ENCODE assay signal across 31 cellular contexts in genomic region chr4:2327579-2327978, GRCh38.
DNase-seq lines count a peak whose midpoint lies in the region; ATAC-seq, FAIRE-seq and TF ChIP-seq lines count a peak whose summit lies in the region.
"Had no signal": no experiment of that assay in that cellular context is flagged by ENCODE, and none has a peak within 500 bp of the region (broad histone marks: within the 10 kb centered on the region; RNA-seq: fewer than 3 reads in every experiment).

No MANE protein-coding gene starts in this region.

- no peak for TF ChIP-seq CTCF in K562 (IDR thresholded peaks at IDR 0.05 in 2 of 3, conservative IDR thresholded peaks at IDR 0.05 in 1 of 3; ENCODE audit: insufficient read depth in 2 of 3, low read depth in 1 of 3, low read length in 3 of 3)

- TF ChIP-seq EP300 in K562 (IDR thresholded peaks at IDR 0.05; ENCODE audit: low read length) = no peak

- H3K9me1 ChIP-seq in K562 (ENCODE audit: control insufficient read depth, insufficient read depth, low read length) = no peaks in the 10 kb centered on the region

- H3K36me3 ChIP-seq in K562 (ENCODE audit: control insufficient read depth, insufficient read depth, low read length) = peaks cover 10% of the 10 kb centered on the region; the same call in 1 of the 3 replicates
- H3K36me3 ChIP-seq: BE2C, BLaER1 had no signal

- H3K9ac ChIP-seq in K562 (ENCODE audit: insufficient read depth in 1 of 2, low read depth in 2 of 2, low read length in 2 of 2) = no peak overlapping the region
- H3K9ac ChIP-seq: BLaER1; BLaER1 treated with 17β-estradiol and CSF1 and Interleukin-3, amounts not matched to agents 10 nM and 100 nM had no signal

- POLR2A ChIA-PET in K562 (lab: Yijun Ruan, JAX) = no interaction called here

- H3K4me3 ChIP-seq in K562 = no peak overlapping the region
- H3K4me3 ChIP-seq: A549; BLaER1; BLaER1 treated with 17β-estradiol and CSF1 and Interleukin-3, amounts not matched to agents 10 nM and 100 nM had no signal

- FAIRE-seq in K562 (lab: Jason Lieb, UNC) (no peak), islet of Langerhans (lab: Jason Lieb, UNC) (peak; percentile 17), GM19239 (lab: Jason Lieb, UNC) (no peak)
- FAIRE-seq: A204.1, A549, D721Med had no signal

- ATAC-seq in K562 = no peak
- no peak for ATAC-seq in HG03196 (IDR thresholded peaks at IDR 0.05; ENCODE audit: unreplicated experiment)
- ATAC-seq: A549; CD8-positive, alpha-beta T cell had no signal

- H3K27ac ChIP-seq in K562 (ENCODE audit: extremely low read depth, low read depth, low read length) = no peak overlapping the region
- H3K27ac ChIP-seq: 22Rv1; A549; BLaER1; BLaER1 treated with 17β-estradiol and CSF1 and Interleukin-3, amounts not matched to agents 10 nM and 100 nM; C4-2B had no signal

- BruUV-seq in K562 (replicated peaks; lab: Mats Ljungman, UMichigan) = no TSS peak

- intact Hi-C loops in K562 (cut with micrococcal nuclease) = no loop called here

- H2AFZ ChIP-seq in K562 (ENCODE audit: low read depth, low read length) = no peak overlapping the region

- H3K27me3 ChIP-seq in K562 (ENCODE audit: control insufficient read depth in 2 of 2, insufficient read depth in 2 of 2, low read length in 2 of 2) = no peaks in the 10 kb centered on the region
- H3K27me3 ChIP-seq: BE2C; BLaER1; BLaER1 treated with 17β-estradiol and CSF1 and Interleukin-3, amounts not matched to agents 10 nM and 100 nM had no signal

- CTCF ChIA-PET in K562 (lab: Yijun Ruan, JAX; ENCODE audit: low intra/inter-chr PET ratio) = no interaction called here

- TF ChIP-seq RAD21 in K562 (CRISPR knock-in tag; conservative IDR thresholded peaks at IDR 0.05 in 1 of 2, IDR thresholded peaks at IDR 0.05 in 1 of 2) = no peak

- H4K20me1 ChIP-seq in K562 (replicated peaks; ENCODE audit: control insufficient read depth, insufficient read depth, low read length) = no peaks in the 10 kb centered on the region
- H4K20me1 ChIP-seq: BLaER1 had no signal

- DNase-seq in K562 (ENCODE audit: extremely low read depth in 1 of 4, low spot score in 3 of 4) = no peak
- DNase-seq in GM19239 (ENCODE audit: insufficient read length, low spot score) = no peak
- DNase-seq: 8988T; ACHN; AML-193; BE2C; C1 segment of cervical spinal cord; Caco-2; Calu3; CD4-positive, alpha-beta memory T cell; CD4-positive, alpha-beta T cell; CD4-positive, CD25-positive, alpha-beta regulatory T cell; CD8-positive, alpha-beta memory T cell; CD8-positive, alpha-beta T cell; COR-L47; DMS 273 treated with DMSO at 0.1 percent for 48 hours; DMS153; DMS53; DMS79; DMS79 treated with DMSO at 0.1 percent for 48 hours; DND-41; EL had no signal

- peaks cover 6% of the 10 kb centered on the region for H3K9me3 ChIP-seq in K562 (replicated peaks; ENCODE audit: control insufficient read depth, insufficient read depth, low read depth, low read length)
- H3K9me3 ChIP-seq: BE2C had no signal

- in situ Hi-C loops in K562 (cut with MboI) = no loop called here

- no peaks in the 10 kb centered on the region for H3K79me2 ChIP-seq in K562 (ENCODE audit: control insufficient read depth, insufficient read depth, low read length)

- H3K4me1 ChIP-seq in K562 (replicated peaks in 1 of 2; ENCODE audit: control insufficient read depth in 2 of 2, insufficient read depth in 2 of 2, low read length in 2 of 2) = peaks cover 7 to 14% of the 10 kb centered on the region in 2 experiments; a peak in 3 of 5 replicates
- H3K4me1 ChIP-seq: BE2C, Caco-2 had no signal

- H3K4me2 ChIP-seq in K562 (ENCODE audit: insufficient read depth, low read length) = no peak overlapping the region
- H3K4me2 ChIP-seq: A549; BLaER1; BLaER1 treated with 17β-estradiol and CSF1 and Interleukin-3, amounts not matched to agents 10 nM and 100 nM had no signal

- TF ChIP-seq POLR2A in K562 (conservative IDR thresholded peaks at IDR 0.05) = no peak

TF ChIP-seq in K562, 482 proteins besides CTCF, POLR2A, EP300 and RAD21:
- TF ChIP-seq GTF2A2 (tag; IDR thresholded peaks at IDR 0.05) (no peak), ZNF324 (CRISPR knock-in tag; IDR thresholded peaks at IDR 0.05) (peak; percentile 93)
